ENCODE assay signal across 16 cellular contexts in the genomic region with DNA sequence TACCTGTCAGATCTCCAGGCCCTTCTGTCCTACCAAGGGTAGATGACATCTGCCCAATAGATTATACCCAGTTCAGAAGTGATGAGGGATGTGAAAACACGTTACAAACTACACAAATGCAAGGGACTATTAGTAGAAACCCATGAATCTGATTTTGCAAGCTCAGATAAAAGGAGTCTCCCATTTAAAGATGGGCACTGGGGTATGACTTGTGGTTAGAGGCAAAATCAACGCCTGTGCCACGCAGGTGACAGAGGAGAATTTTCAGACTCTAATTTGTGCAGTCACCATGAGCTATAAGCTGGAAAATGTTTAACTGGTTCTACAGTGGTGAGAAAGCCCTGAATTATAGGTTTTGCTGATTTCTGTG.
DNase-seq lines count a peak whose midpoint lies in the region; ATAC-seq, FAIRE-seq and TF ChIP-seq lines count a peak whose summit lies in the region.
"Had no signal": no experiment of that assay in that cellular context is flagged by ENCODE, and none has a peak within 500 bp of the region (broad histone marks: within the 10 kb centered on the region; RNA-seq: fewer than 3 reads in every experiment).

No MANE protein-coding gene starts in this region.

- WGBS in trophoblast cell (ENCODE audit: extremely low coverage, insufficient coverage, insufficient read length), result no CpG with 5 or more reads among the region's 3 CpGs
- WGBS in small intestine, 3 donors, result 91 to 96% (median 93%) methylated on average over 3 of the region's 3 CpGs

- H2AFZ ChIP-seq in OCI-LY1 (ENCODE audit: low read length) (no peak overlapping the region), trophoblast cell (ENCODE audit: insufficient read depth, low read length, poor library complexity) (no peak overlapping the region)

- H3K23ac ChIP-seq in trophoblast cell (ENCODE audit: low read length), result no peak overlapping the region

- intact Hi-C loops in left ventricle myocardium inferior (cut with micrococcal nuclease), result no loop called here
- intact Hi-C loops in Right ventricle myocardium superior (cut with DNase I), result no loop called here

- no peak for ATAC-seq in Right ventricle myocardium superior (ENCODE audit: poor library complexity)
- ATAC-seq: PC-3 had no signal

- H3K36me3 ChIP-seq in left ventricle myocardium inferior (no peaks in the 10 kb centered on the region), OCI-LY1 (ENCODE audit: insufficient read depth, low read length) (peaks cover 50% of the 10 kb centered on the region), trophoblast cell (ENCODE audit: control insufficient read depth in 1 of 2, insufficient read depth in 2 of 2, low read length in 2 of 2) (no peaks in the 10 kb centered on the region), small intestine (ENCODE audit: control insufficient read depth in 2 of 2, insufficient read depth in 2 of 2, low read length in 2 of 2) (no peaks in the 10 kb centered on the region)

- H3K79me2 ChIP-seq in OCI-LY1 (ENCODE audit: insufficient read depth, low read length), result peaks cover 45% of the 10 kb centered on the region
- H3K79me2 ChIP-seq in trophoblast cell (ENCODE audit: control insufficient read depth, insufficient read depth, low read length, poor library complexity), result no peaks in the 10 kb centered on the region

- H2AK5ac ChIP-seq in trophoblast cell (ENCODE audit: low read length), result no peak overlapping the region

- H4K20me1 ChIP-seq in OCI-LY1 (ENCODE audit: insufficient read depth, low read length), result no peaks in the 10 kb centered on the region

- no peak for DNase-seq in left ventricle myocardium inferior
- DNase-seq in Right ventricle myocardium superior, result no peak
- DNase-seq in kidney tubule cell (ENCODE audit: low spot score), result peak; percentile 23
- DNase-seq in NCI-H1092 treated with DMSO at 0.1 percent for 48 hours (lab: John Stamatoyannopoulos, UW), result no peak
- no peak for DNase-seq in trophoblast cell
- DNase-seq in cortex of kidney (lab: John Stamatoyannopoulos, UW), result no peak
- DNase-seq in small intestine, result no peak
- DNase-seq: CD4-positive, alpha-beta T cell; H7; Kasumi-1; MM.1S; NCI-H187; NCI-H446 treated with DMSO at 0.1 percent for 48 hours had no signal

- no peaks in the 10 kb centered on the region for H3K9me3 ChIP-seq in left ventricle myocardium inferior (replicated peaks)
- H3K9me3 ChIP-seq in OCI-LY1 (ENCODE audit: low read length), result no peaks in the 10 kb centered on the region
- no peaks in the 10 kb centered on the region for H3K9me3 ChIP-seq in trophoblast cell (ENCODE audit: insufficient read depth, low read depth, low read length)
- no peaks in the 10 kb centered on the region for H3K9me3 ChIP-seq in small intestine (ENCODE audit: control insufficient read depth, low read depth)

- no peak overlapping the region for H3K4me3 ChIP-seq in left ventricle myocardium inferior
- H3K4me3 ChIP-seq in OCI-LY1 (ENCODE audit: low read depth, low read length, poor library complexity, severe bottlenecking), result peak overlapping the region; percentile 66
- H3K4me3 ChIP-seq in trophoblast cell (ENCODE audit: low read depth, low read length), result no peak overlapping the region
- H3K4me3 ChIP-seq in small intestine (ENCODE audit: low read depth in 1 of 2, low read length in 2 of 2), result no peak overlapping the region

- no peak overlapping the region for H2BK12ac ChIP-seq in trophoblast cell (ENCODE audit: low read length)

- H3K4me2 ChIP-seq in OCI-LY1 (ENCODE audit: low read length) (peak overlapping the region; percentile 83), trophoblast cell (ENCODE audit: low read length) (no peak overlapping the region)

- FAIRE-seq in small intestine (lab: Jason Lieb, UNC), result no peak
- FAIRE-seq: GM19239 had no signal

- H3K27ac ChIP-seq in left ventricle myocardium inferior (replicated peaks) (peak overlapping the region; percentile 19), OCI-LY1 (ENCODE audit: low read depth, low read length, poor library complexity, severe bottlenecking) (peak overlapping the region; percentile 97), trophoblast cell (ENCODE audit: low read depth, low read length) (no peak overlapping the region), small intestine (ENCODE audit: low read depth in 1 of 2, low read length in 1 of 2) (no peak overlapping the region)

- H3K4ac ChIP-seq in trophoblast cell (ENCODE audit: low read depth, low read length), result no peak overlapping the region

- H4K12ac ChIP-seq in trophoblast cell (ENCODE audit: low read depth, low read length), result no peak overlapping the region

- peaks cover 28% of the 10 kb centered on the region for H3F3A ChIP-seq in OCI-LY1 (ENCODE audit: insufficient read depth, low read length)

- no peak overlapping the region for H3K18ac ChIP-seq in trophoblast cell (ENCODE audit: low read length)

- H3K4me1 ChIP-seq in left ventricle myocardium inferior, result peaks cover 19% of the 10 kb centered on the region
- peaks cover 100% of the 10 kb centered on the region for H3K4me1 ChIP-seq in OCI-LY1 (ENCODE audit: insufficient read depth, low read length, severe bottlenecking)
- peaks cover 8 to 11% of the 10 kb centered on the region in 2 experiments for H3K4me1 ChIP-seq in trophoblast cell (ENCODE audit: control insufficient read depth in 1 of 2, insufficient read depth in 2 of 2, low read length in 2 of 2)
- H3K4me1 ChIP-seq in small intestine (ENCODE audit: control insufficient read depth in 2 of 2, insufficient read depth in 1 of 2, low read depth in 1 of 2, low read length in 1 of 2), result peaks cover 0 to 4% of the 10 kb centered on the region in 2 donors

- peak overlapping the region; percentile 87 for H3K9ac ChIP-seq in OCI-LY1 (ENCODE audit: low read length)
- no peak overlapping the region for H3K9ac ChIP-seq in trophoblast cell (ENCODE audit: low read length)

- no peak overlapping the region for H2BK120ac ChIP-seq in trophoblast cell (ENCODE audit: insufficient read depth, low read length, poor library complexity)

- no peak overlapping the region for H4K8ac ChIP-seq in trophoblast cell (ENCODE audit: low read depth, low read length)

- no peak for TF ChIP-seq CTCF in left ventricle myocardium inferior (IDR thresholded peaks at IDR 0.05; ENCODE audit: borderline replicate concordance)
- TF ChIP-seq CTCF in OCI-LY1 (IDR thresholded peaks at IDR 0.05; ENCODE audit: low read length), result no peak

- H4K91ac ChIP-seq in trophoblast cell (ENCODE audit: low read depth, low read length), result no peak overlapping the region

- H3K14ac ChIP-seq in trophoblast cell (ENCODE audit: low read length), result no peak overlapping the region

- H3K27me3 ChIP-seq in left ventricle myocardium inferior (ENCODE audit: low read depth), result no peaks in the 10 kb centered on the region
- no peaks in the 10 kb centered on the region for H3K27me3 ChIP-seq in OCI-LY1 (ENCODE audit: insufficient read depth, low read length)
- no peaks in the 10 kb centered on the region for H3K27me3 ChIP-seq in trophoblast cell (ENCODE audit: insufficient read depth, low read length)
- no peaks in the 10 kb centered on the region for H3K27me3 ChIP-seq in small intestine (ENCODE audit: control insufficient read depth in 2 of 2, insufficient read depth in 2 of 2, low read length in 2 of 2)

- no peaks in the 10 kb centered on the region for H3K9me2 ChIP-seq in OCI-LY1 (ENCODE audit: low read depth, low read length)

- H3K79me1 ChIP-seq in trophoblast cell (ENCODE audit: low read length), result no peaks in the 10 kb centered on the region

- H2BK5ac ChIP-seq in trophoblast cell (ENCODE audit: low read depth, low read length, poor library complexity), result no peak overlapping the region

Comparison
In these comparisons a context has a peak if more than half of its experiments do, and no peak if none do; other contexts are left out.
1. H3K27ac ChIP-seq: peak in left ventricle myocardium inferior (single experiment) and OCI-LY1 (single experiment); none in trophoblast cell (single experiment) and small intestine (0 of 2).